In genomic region chr4:172134536-172134935, GRCh38 we compare ENCODE assay signal across 22 cellular contexts.
"Had no signal": no experiment of that assay in that cellular context is flagged by ENCODE, and none has a peak within 500 bp of the region (broad histone marks: within the 10 kb centered on the region; RNA-seq: fewer than 3 reads in every experiment).

No MANE protein-coding gene starts in this region.

- ATAC-seq: gastrocnemius medialis, left cardiac atrium, natural killer cell had no signal

- H3K27ac ChIP-seq: cardiac muscle cell, gastrocnemius medialis, ovary, prostate gland, spleen, thoracic aorta had no signal

- H3K4me3 ChIP-seq: cardiac muscle cell, gastrocnemius medialis, ovary, prostate gland, spleen, thoracic aorta had no signal

- H3K4me1 ChIP-seq: gastrocnemius medialis, prostate gland, spleen had no signal

- H3K27me3 ChIP-seq: cardiac muscle cell, gastrocnemius medialis, ovary, spleen had no signal

- DNase-seq: activated B cell treated with CpG ODN at 0.5 μM for 24 hours; activated CD4-positive, alpha-beta T cell treated with anti-CD3 and anti-CD28 coated beads for 4 hours; activated CD4-positive, alpha-beta T cell treated with anti-CD3 and anti-CD28 coated beads, Interleukin-2, amount 50 U/mL, for 48 hours; activated naive CD4-positive, alpha-beta T cell treated with Interleukin-2 at 50 U/mL for 16 hours; activated naive CD8-positive, alpha-beta T cell treated with anti-CD3 and anti-CD28 coated beads, Interleukin-2, amount 10 ng/mL, durations not matched to agents 7 days and 5 days; activated T-cell treated with anti-CD3 and anti-CD28 coated beads, Interleukin-2, amount 50 U/mL, for 48 hours; amygdala; effector CD8-positive, alpha-beta T cell; gastrocnemius medialis; head of caudate nucleus; islet precursor cell; left cardiac atrium; midbrain; natural killer cell; ovary; spleen; stimulated activated CD4-positive, alpha-beta T cell treated with anti-CD3 and anti-CD28 coated beads, Interleukin-4, amount 100 ng/mL, for 1 hour; stimulated activated naive CD4-positive, alpha-beta T cell; T-helper 1 cell had no signal
